12 cellular contexts compared by ENCODE assay signal in the genomic region with DNA sequence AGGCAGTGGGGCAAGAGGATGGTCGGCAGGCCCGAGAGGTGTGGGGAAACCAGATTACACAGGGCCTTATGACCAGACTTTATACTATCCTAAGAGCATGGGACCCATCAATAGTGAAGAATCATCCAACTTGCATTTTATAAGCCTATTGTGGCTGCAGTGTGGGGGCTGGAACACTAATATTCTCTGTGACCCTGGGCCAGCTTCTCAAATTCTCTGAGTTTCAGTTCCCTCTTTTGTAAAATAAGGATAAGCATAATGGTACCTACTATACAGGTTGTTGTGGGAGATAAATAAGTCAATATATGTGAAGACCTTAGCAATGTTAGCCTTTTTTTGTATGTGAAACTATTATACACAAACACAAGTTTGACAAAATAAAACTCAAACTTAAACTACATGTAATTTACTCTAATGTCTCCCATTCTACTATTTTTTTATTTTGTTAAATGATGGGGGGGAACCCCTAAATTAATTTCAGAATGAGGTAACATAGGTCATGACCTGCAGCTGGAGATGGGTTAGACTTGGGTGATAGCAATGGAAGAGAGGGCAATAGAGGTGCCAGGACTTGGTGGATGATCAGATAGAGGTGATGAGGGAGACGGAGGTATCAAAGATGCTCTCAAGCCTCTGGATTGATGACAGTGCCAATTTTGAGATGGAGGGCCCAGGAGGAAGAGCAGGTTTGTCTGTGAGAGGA. TPM values are rescaled to one million over a fixed set of nuclear protein-coding genes. Genes with fewer than 3 reads are reported as not detected.
DNase-seq lines count a peak whose midpoint lies in the region; ATAC-seq and TF ChIP-seq lines count a peak whose summit lies in the region.
"Had no signal": no experiment of that assay in that cellular context is flagged by ENCODE, and none has a peak within 500 bp of the region (broad histone marks: within the 10 kb centered on the region; RNA-seq: fewer than 3 reads in every experiment).

No MANE protein-coding gene starts in this region.

- no peak for TF ChIP-seq POLR2A in thyroid gland (IDR thresholded peaks at IDR 0.05)

- H3K4me3 ChIP-seq in thyroid gland (replicated peaks in 1 of 3) = no peak overlapping the region

- intact Hi-C loops in thyroid gland (cut with DNase I) = no loop called here

- peaks cover 11 to 22% of the 10 kb centered on the region in 2 donors for H3K4me1 ChIP-seq in thyroid gland

- no peaks in the 10 kb centered on the region for H3K27me3 ChIP-seq in thyroid gland

- no peaks in the 10 kb centered on the region for H3K9me3 ChIP-seq in thyroid gland

- WGBS in thyroid gland, 2 donors = 95 to 100% methylated on average over 3 of the region's 3 CpGs

- no peak for DNase-seq in thyroid gland
- no peak for DNase-seq in NCI-H2107 treated with DMSO at 0.1 percent for 48 hours (lab: John Stamatoyannopoulos, UW; ENCODE audit: unreplicated experiment)
- DNase-seq in medulla oblongata (ENCODE audit: extremely low spot score) = no peak
- DNase-seq in SHP77 (lab: John Stamatoyannopoulos, UW) = no peak
- DNase-seq: activated naive CD8-positive, alpha-beta T cell treated with anti-CD3 and anti-CD28 coated beads, Interleukin-2, amount 50 U/mL, for 24 hours; effector memory CD4-positive, alpha-beta T cell; mesendoderm had no signal

- no peak for TF ChIP-seq CTCF in thyroid gland (IDR thresholded peaks at IDR 0.05)

- H3K27ac ChIP-seq in thyroid gland = no peak overlapping the region

- H3K36me3 ChIP-seq in thyroid gland = no peaks in the 10 kb centered on the region

- ATAC-seq in GM18502 (IDR thresholded peaks at IDR 0.05; ENCODE audit: poor library complexity, unreplicated experiment) (peak; percentile 81), GM19397 (IDR thresholded peaks at IDR 0.05; ENCODE audit: unreplicated experiment) (peak; percentile 61), HG02852 (IDR thresholded peaks at IDR 0.05; ENCODE audit: unreplicated experiment) (peak; percentile 70), HG03558 (IDR thresholded peaks at IDR 0.05; ENCODE audit: extremely low read depth, unreplicated experiment) (peak; percentile 45)
- ATAC-seq: Panc1 had no signal

RNA-seq across cellular contexts. Expression of a gene that starts 30.1 kb away (rescaled TPM):
- 100 to 1,000 TPM in 2 of 4 donors, 10 to 100 TPM in 2; 38.6 to 135 (median 102) TPM for total RNA-seq in thyroid gland
